Comparison of ENCODE assay signal across 20 cellular contexts in genomic region chr7:150728011-150728410, GRCh38. TPM values are rescaled to one million over a fixed set of nuclear protein-coding genes. Genes with fewer than 3 reads are reported as not detected.
A peak's percentile ranks its signal among the peaks of the same experiment; 100 is the strongest.
DNase-seq lines count a peak whose midpoint lies in the region; ATAC-seq and TF ChIP-seq lines count a peak whose summit lies in the region.
"Had no signal": no experiment of that assay in that cellular context is flagged by ENCODE, and none has a peak within 500 bp of the region (broad histone marks: within the 10 kb centered on the region; RNA-seq: fewer than 3 reads in every experiment).

No MANE protein-coding gene starts in this region.

- H3K4me3 ChIP-seq in right lobe of liver = no peak overlapping the region
- H3K4me3 ChIP-seq: GM12878, GM23338, HAP-1 had no signal

- H3K9me3 Mint-ChIP-seq in activated naive CD8-positive, alpha-beta T cell (ENCODE audit: low read depth) = peaks cover 25% of the 10 kb centered on the region
- H3K9me3 Mint-ChIP-seq in activated naive CD8-positive, alpha-beta T cell treated with anti-CD3 and anti-CD28 coated beads for 36 hours = peaks cover 38% of the 10 kb centered on the region
- H3K9me3 Mint-ChIP-seq in activated T-helper 17 cell treated with anti-CD3 and anti-CD28 coated beads, Interleukin-2, amount 50 U/mL, for 72 hours = peaks cover 25% of the 10 kb centered on the region

- H3K36me3 ChIP-seq in right lobe of liver = no peaks in the 10 kb centered on the region
- H3K36me3 ChIP-seq: HAP-1 had no signal

- ATAC-seq in activated T-helper 17 cell treated with anti-CD3 and anti-CD28 coated beads, Interleukin-2, amount 50 U/mL, for 72 hours (replicated peaks) = no peak
- ATAC-seq in right lobe of liver (no peak), HG03039 (IDR thresholded peaks at IDR 0.05; ENCODE audit: unreplicated experiment) (no peak)
- ATAC-seq: GM12878, GM23338 had no signal

- TF ChIP-seq CTCF in right lobe of liver (IDR thresholded peaks at IDR 0.05) = no peak

- H3K27ac Mint-ChIP-seq in activated naive CD8-positive, alpha-beta T cell = peak overlapping the region; percentile 70
- H3K27ac Mint-ChIP-seq in activated naive CD8-positive, alpha-beta T cell treated with anti-CD3 and anti-CD28 coated beads for 36 hours = no peak overlapping the region
- peak overlapping the region; percentile 13 for H3K27ac Mint-ChIP-seq in activated T-helper 17 cell treated with anti-CD3 and anti-CD28 coated beads, Interleukin-2, amount 50 U/mL, for 72 hours
- H3K27ac Mint-ChIP-seq: GM23338 had no signal

- H3K4me3 Mint-ChIP-seq in activated naive CD8-positive, alpha-beta T cell = no peak overlapping the region
- no peak overlapping the region for H3K4me3 Mint-ChIP-seq in activated naive CD8-positive, alpha-beta T cell treated with anti-CD3 and anti-CD28 coated beads for 36 hours
- peak overlapping the region; percentile 89 for H3K4me3 Mint-ChIP-seq in activated T-helper 17 cell treated with anti-CD3 and anti-CD28 coated beads, Interleukin-2, amount 50 U/mL, for 72 hours
- H3K4me3 Mint-ChIP-seq: GM23338 had no signal

- no peak for TF ChIP-seq POLR2A in right lobe of liver (IDR thresholded peaks at IDR 0.05)

- intact Hi-C loops in right lobe of liver (cut with DNase I) = no loop called here

- DNase-seq in activated naive CD8-positive, alpha-beta T cell treated with anti-CD3 and anti-CD28 coated beads for 36 hours = no peak
- DNase-seq in right lobe of liver (no peak), NCI-H1436 treated with DMSO at 0.1 percent for 48 hours (lab: John Stamatoyannopoulos, UW) (no peak)
- DNase-seq in activated CD4-positive, CD25-positive, alpha-beta regulatory T cell (lab: John Stamatoyannopoulos, UW) = no peak
- DNase-seq: CD4-positive, CD25-positive, alpha-beta regulatory T cell; DND-41; IMR-90; NCI-H1105; NCI-H2029 treated with DMSO at 0.1 percent for 48 hours; NCI-H226; NCI-H510A treated with DMSO at 0.1 percent for 48 hours; NCI-H748 treated with DMSO at 0.1 percent for 48 hours; SHP77 treated with DMSO at 0.1 percent for 48 hours had no signal

- H3K4me1 Mint-ChIP-seq in activated naive CD8-positive, alpha-beta T cell (ENCODE audit: low read depth) = peaks cover 75% of the 10 kb centered on the region
- peaks cover 54% of the 10 kb centered on the region for H3K4me1 Mint-ChIP-seq in activated naive CD8-positive, alpha-beta T cell treated with anti-CD3 and anti-CD28 coated beads for 36 hours
- H3K4me1 Mint-ChIP-seq in activated T-helper 17 cell treated with anti-CD3 and anti-CD28 coated beads, Interleukin-2, amount 50 U/mL, for 72 hours = peaks cover 49% of the 10 kb centered on the region
- H3K4me1 Mint-ChIP-seq: GM23338 had no signal

- H3K27ac ChIP-seq in right lobe of liver = peak overlapping the region in 2 of 3 donors; percentile 23 to 55
- H3K27ac ChIP-seq: RWPE1 had no signal

- peaks cover 0 to 16% (median 2%) of the 10 kb centered on the region in 4 donors for H3K4me1 ChIP-seq in right lobe of liver
- H3K4me1 ChIP-seq: HAP-1 had no signal

- H3K9me3 ChIP-seq in right lobe of liver = no peaks in the 10 kb centered on the region
- H3K9me3 ChIP-seq: HAP-1 had no signal

- H3K27me3 ChIP-seq in right lobe of liver = no peaks in the 10 kb centered on the region

- no peaks in the 10 kb centered on the region for H3K27me3 Mint-ChIP-seq in activated naive CD8-positive, alpha-beta T cell
- no peaks in the 10 kb centered on the region for H3K27me3 Mint-ChIP-seq in activated naive CD8-positive, alpha-beta T cell treated with anti-CD3 and anti-CD28 coated beads for 36 hours
- H3K27me3 Mint-ChIP-seq in activated T-helper 17 cell treated with anti-CD3 and anti-CD28 coated beads, Interleukin-2, amount 50 U/mL, for 72 hours = no peaks in the 10 kb centered on the region
- H3K27me3 Mint-ChIP-seq: CD4-positive, CD25-positive, alpha-beta regulatory T cell had no signal

- H3K36me3 Mint-ChIP-seq in activated naive CD8-positive, alpha-beta T cell = peaks cover 44% of the 10 kb centered on the region
- peaks cover 66% of the 10 kb centered on the region for H3K36me3 Mint-ChIP-seq in activated naive CD8-positive, alpha-beta T cell treated with anti-CD3 and anti-CD28 coated beads for 36 hours
- H3K36me3 Mint-ChIP-seq in activated T-helper 17 cell treated with anti-CD3 and anti-CD28 coated beads, Interleukin-2, amount 50 U/mL, for 72 hours (ENCODE audit: low read depth) = peaks cover 44% of the 10 kb centered on the region

RNA-seq across cellular contexts. Expression of gene GIMAP5, which starts 9.2 kb away (rescaled TPM):
- total RNA-seq in activated naive CD8-positive, alpha-beta T cell treated with anti-CD3 and anti-CD28 coated beads for 36 hours = 10 to 100 TPM; 47.1 to 48.2 TPM
- total RNA-seq in activated T-helper 17 cell treated with anti-CD3 and anti-CD28 coated beads, Interleukin-2, amount 50 U/mL, for 72 hours = 100 to 1,000 TPM; 106 to 142 TPM
- 1 to 10 TPM; 2.9 to 9.8 (median 8.0) TPM for total RNA-seq in right lobe of liver
- total RNA-seq: GM23338, IMR-90 had no signal

RNA-seq across cellular contexts. Expression of gene GIMAP1, which starts 11.6 kb away (rescaled TPM):
- total RNA-seq in activated naive CD8-positive, alpha-beta T cell treated with anti-CD3 and anti-CD28 coated beads for 36 hours = 1 to 10 TPM; 6.1 to 6.2 TPM
- 1 to 10 TPM; 5.1 to 5.6 TPM for total RNA-seq in activated T-helper 17 cell treated with anti-CD3 and anti-CD28 coated beads, Interleukin-2, amount 50 U/mL, for 72 hours
- total RNA-seq in right lobe of liver = 1 to 10 TPM in 5 of 6 experiments, under 1 TPM in 1; 0.73 to 2.4 (median 1.8) TPM
- total RNA-seq: GM23338, IMR-90 had no signal

RNA-seq across cellular contexts. Expression of gene GIMAP2, which starts 42.5 kb away (rescaled TPM):
- 10 to 100 TPM; 40.7 to 41.2 TPM for total RNA-seq in activated naive CD8-positive, alpha-beta T cell treated with anti-CD3 and anti-CD28 coated beads for 36 hours
- total RNA-seq in activated T-helper 17 cell treated with anti-CD3 and anti-CD28 coated beads, Interleukin-2, amount 50 U/mL, for 72 hours = 10 to 100 TPM; 29.1 to 44.9 TPM
- 1 to 10 TPM; 4.8 to 7.4 (median 5.7) TPM for total RNA-seq in right lobe of liver
- total RNA-seq: GM23338 had no signal

Comparison
In these comparisons a context has a peak if more than half of its experiments do, and no peak if none do; other contexts are left out.
1. RNA of gene GIMAP5, which starts 9.2 kb away (total RNA-seq): 106 to 142 TPM in activated T-helper 17 cell treated with anti-CD3 and anti-CD28 coated beads, Interleukin-2, amount 50 U/mL, for 72 hours and 47.1 to 48.2 TPM in activated naive CD8-positive, alpha-beta T cell treated with anti-CD3 and anti-CD28 coated beads for 36 hours; 2.9 to 9.8 TPM in right lobe of liver; every median in the first group is over 4 times any median in the second.